ENCODE assay signal across 20 cellular contexts in genomic region chr14:36949371-36949770, GRCh38.
"Had no signal": no experiment of that assay in that cellular context is flagged by ENCODE, and none has a peak within 500 bp of the region (broad histone marks: within the 10 kb centered on the region; RNA-seq: fewer than 3 reads in every experiment).

No MANE protein-coding gene starts in this region.

- H3K36me3 Mint-ChIP-seq: mesothelial cell of epicardium; naive B cell; naive thymus-derived CD8-positive, alpha-beta T cell had no signal

- H3K9me3 Mint-ChIP-seq: dendritic cell treated with granulocyte-macrophage colony-stimulating factor and Interleukin-4, amounts not matched to agents 40 ng/mL and 50 ng/mL, for 4 days; mesothelial cell of epicardium had no signal

- H3K27me3 ChIP-seq: esophagus muscularis mucosa, foreskin keratinocyte, gastroesophageal sphincter, left lung had no signal

- H3K36me3 ChIP-seq: esophagus muscularis mucosa, gastroesophageal sphincter, heart left ventricle, left lung, lower lobe of right lung had no signal

- H3K4me1 Mint-ChIP-seq: mesothelial cell of epicardium; naive B cell; naive thymus-derived CD8-positive, alpha-beta T cell had no signal

- H3K27me3 Mint-ChIP-seq: dendritic cell treated with granulocyte-macrophage colony-stimulating factor and Interleukin-4, amounts not matched to agents 40 ng/mL and 50 ng/mL, for 4 days had no signal

- H3K27ac Mint-ChIP-seq: dendritic cell treated with granulocyte-macrophage colony-stimulating factor and Interleukin-4, amounts not matched to agents 40 ng/mL and 50 ng/mL, for 4 days; mesothelial cell of epicardium; naive B cell; naive thymus-derived CD8-positive, alpha-beta T cell had no signal

- DNase-seq: cortex of kidney; dorsolateral prefrontal cortex; effector CD4-positive, alpha-beta T cell; effector memory CD4-positive, alpha-beta T cell; foreskin keratinocyte; heart left ventricle; hypothalamus; left cardiac atrium; left lung; left ventricle myocardium superior; lower lobe of right lung; mesenchymal stem cell; mucosa of descending colon; naive B cell; naive thymus-derived CD8-positive, alpha-beta T cell had no signal

- H3K4me3 Mint-ChIP-seq: dendritic cell treated with granulocyte-macrophage colony-stimulating factor and Interleukin-4, amounts not matched to agents 40 ng/mL and 50 ng/mL, for 4 days; mesothelial cell of epicardium; naive B cell; naive thymus-derived CD8-positive, alpha-beta T cell had no signal

- ATAC-seq: foreskin keratinocyte; gastroesophageal sphincter; heart left ventricle; left cardiac atrium; left lung; left ventricle myocardium superior; lower lobe of right lung; mucosa of descending colon; naive thymus-derived CD8-positive, alpha-beta T cell had no signal

- H3K4me3 ChIP-seq: dorsolateral prefrontal cortex, esophagus muscularis mucosa, gastroesophageal sphincter, heart left ventricle, hepatocyte, left lung, lower lobe of right lung, mucosa of descending colon had no signal

- H3K4me1 ChIP-seq: esophagus muscularis mucosa, gastroesophageal sphincter, heart left ventricle, left lung, lower lobe of right lung had no signal

- H3K9me3 ChIP-seq: esophagus muscularis mucosa, gastroesophageal sphincter, heart left ventricle, left lung, lower lobe of right lung, mucosa of descending colon had no signal
